Comparison of ENCODE assay signal across 17 cellular contexts in the genomic region with DNA sequence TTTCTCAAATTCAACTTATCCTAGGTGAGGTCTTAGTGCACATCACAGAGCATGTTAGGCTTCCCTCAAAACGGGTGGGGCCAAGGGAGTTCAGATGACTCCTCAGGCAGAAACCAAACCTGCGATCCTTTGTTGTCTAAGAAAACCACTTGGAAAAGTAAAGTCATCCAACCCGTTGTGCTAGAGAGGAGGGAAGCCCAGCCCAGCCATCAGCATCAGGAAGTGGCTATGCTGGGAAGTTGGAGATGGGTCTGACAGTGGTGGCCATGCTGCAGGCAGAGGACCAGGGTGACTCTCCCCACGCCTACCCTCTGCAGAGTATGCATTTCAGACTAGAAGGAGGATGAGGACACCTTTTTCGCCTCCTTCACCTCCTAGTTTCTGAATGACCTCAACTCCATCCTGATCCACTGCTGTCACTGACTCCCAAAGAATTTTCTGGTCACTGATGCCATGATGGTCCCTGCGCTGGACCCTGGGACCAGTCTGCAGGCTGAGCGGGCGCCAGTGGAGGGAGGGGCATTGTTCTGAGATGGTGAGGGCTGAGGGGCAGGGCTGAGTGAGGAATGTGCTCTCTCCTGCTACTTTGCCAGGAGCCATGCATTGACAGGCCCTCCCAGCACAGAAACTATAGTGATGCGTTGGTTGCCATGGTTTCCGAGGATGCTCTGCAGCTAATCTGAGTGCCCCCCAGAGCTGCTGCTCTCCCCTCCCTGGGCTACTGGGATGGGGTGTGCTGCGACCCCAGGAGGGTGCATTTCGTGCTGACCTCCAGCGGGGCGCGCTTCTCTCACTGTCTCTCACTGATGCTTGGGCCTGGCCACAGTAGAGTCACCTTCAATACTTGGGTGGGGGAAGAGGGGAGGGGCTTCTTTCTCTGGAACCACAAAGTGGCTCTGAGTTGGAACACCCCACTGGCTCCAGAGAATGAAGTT. TPM values are rescaled to one million over a fixed set of nuclear protein-coding genes. Genes with fewer than 3 reads are reported as not detected.
"Had no signal": no experiment of that assay in that cellular context is flagged by ENCODE, and none has a peak within 500 bp of the region (broad histone marks: within the 10 kb centered on the region; RNA-seq: fewer than 3 reads in every experiment).

No MANE protein-coding gene starts in this region.

- H3K36me3 ChIP-seq: sigmoid colon had no signal

- H3K36me3 Mint-ChIP-seq: natural killer cell treated with Interleukin-12 subunit alpha and Interleukin-12 subunit beta and Interleukin-15 and Interleukin-18, amount 100 ng/mL, for 72 hours had no signal

- H3K4me3 Mint-ChIP-seq: activated CD8-positive, alpha-beta T cell treated with anti-CD3 and anti-CD28 coated beads for 36 hours; activated naive CD8-positive, alpha-beta T cell treated with anti-CD3 and anti-CD28 coated beads, Interleukin-2, amount 50 U/mL, for 24 hours; activated T-helper 1 cell treated with anti-CD3 and anti-CD28 coated beads, Interleukin-12 subunit alpha, Interleukin-12 subunit beta, Interleukin-2, Interleukin-4 antibody, amounts not matched to agents 30 ng/mL and 10 ng/mL and 1 ng/mL, durations not matched to agents 14 hours and 24 hours and 36 hours; natural killer cell treated with Interleukin-12 subunit alpha and Interleukin-12 subunit beta and Interleukin-15 and Interleukin-18, amount 100 ng/mL, for 72 hours; stimulated activated naive CD8-positive, alpha-beta T cell treated with anti-CD3 and anti-CD28 coated beads, Interleukin-15, Interleukin-2, amounts not matched to agents 100 ng/mL and 50 ng/mL, for 24 hours had no signal

- H3K27ac Mint-ChIP-seq: activated CD8-positive, alpha-beta T cell treated with anti-CD3 and anti-CD28 coated beads for 36 hours; activated naive CD8-positive, alpha-beta T cell treated with anti-CD3 and anti-CD28 coated beads, Interleukin-2, amount 50 U/mL, for 24 hours; activated T-helper 1 cell treated with anti-CD3 and anti-CD28 coated beads, Interleukin-12 subunit alpha, Interleukin-12 subunit beta, Interleukin-2, Interleukin-4 antibody, amounts not matched to agents 30 ng/mL and 10 ng/mL and 1 ng/mL, durations not matched to agents 14 hours and 24 hours and 36 hours; natural killer cell treated with Interleukin-12 subunit alpha and Interleukin-12 subunit beta and Interleukin-15 and Interleukin-18, amount 100 ng/mL, for 72 hours; stimulated activated naive CD8-positive, alpha-beta T cell treated with anti-CD3 and anti-CD28 coated beads, Interleukin-15, Interleukin-2, amounts not matched to agents 100 ng/mL and 50 ng/mL, for 24 hours had no signal

- DNase-seq: activated CD8-positive, alpha-beta memory T cell treated with anti-CD3 and anti-CD28 coated beads, Interleukin-2, amount 50 U/mL, for 48 hours; activated CD8-positive, alpha-beta T cell treated with anti-CD3 and anti-CD28 coated beads for 36 hours; activated naive CD4-positive, alpha-beta T cell treated with Interleukin-2 at 50 U/mL for 16 hours; activated naive CD8-positive, alpha-beta T cell treated with anti-CD3 and anti-CD28 coated beads, Interleukin-2, amount 50 U/mL, for 24 hours; effector CD4-positive, alpha-beta T cell; hypothalamus; mesenchymal stem cell; occipital lobe; sigmoid colon; stimulated activated CD4-positive, alpha-beta T cell treated with anti-CD3 and anti-CD28 coated beads, Interleukin-12 subunit alpha, Interleukin-12 subunit beta, amount 100 ng/mL, for 4 hours had no signal

- H3K9me3 ChIP-seq: sigmoid colon had no signal

- H3K4me1 Mint-ChIP-seq: activated naive CD8-positive, alpha-beta T cell treated with anti-CD3 and anti-CD28 coated beads, Interleukin-2, amount 50 U/mL, for 24 hours had no signal

- H3K9me3 Mint-ChIP-seq: activated CD8-positive, alpha-beta T cell treated with anti-CD3 and anti-CD28 coated beads for 36 hours; activated naive CD8-positive, alpha-beta T cell treated with anti-CD3 and anti-CD28 coated beads, Interleukin-2, amount 50 U/mL, for 24 hours; activated T-helper 1 cell treated with anti-CD3 and anti-CD28 coated beads, Interleukin-12 subunit alpha, Interleukin-12 subunit beta, Interleukin-2, Interleukin-4 antibody, amounts not matched to agents 30 ng/mL and 10 ng/mL and 1 ng/mL, durations not matched to agents 14 hours and 24 hours and 36 hours; natural killer cell treated with Interleukin-12 subunit alpha and Interleukin-12 subunit beta and Interleukin-15 and Interleukin-18, amount 100 ng/mL, for 72 hours; stimulated activated naive CD8-positive, alpha-beta T cell treated with anti-CD3 and anti-CD28 coated beads, Interleukin-15, Interleukin-2, amounts not matched to agents 100 ng/mL and 50 ng/mL, for 24 hours had no signal

- H3K4me3 ChIP-seq: sigmoid colon had no signal

- H3K27ac ChIP-seq: sigmoid colon had no signal

- FAIRE-seq: colon had no signal

- ATAC-seq: activated CD8-positive, alpha-beta T cell treated with anti-CD3 and anti-CD28 coated beads for 36 hours; activated naive CD8-positive, alpha-beta T cell treated with anti-CD3 and anti-CD28 coated beads, Interleukin-2, amount 50 U/mL, for 24 hours; natural killer cell treated with Interleukin-12 subunit alpha and Interleukin-12 subunit beta and Interleukin-15 and Interleukin-18, amount 100 ng/mL, for 72 hours had no signal

RNA-seq across cellular contexts. Expression of gene ALOX12B, which starts 20.4 kb away (rescaled TPM):
- total RNA-seq: cardiac septum, sigmoid colon, temporal lobe had no signal

RNA-seq across cellular contexts. Expression of gene ALOX15B, which starts 28.2 kb away (rescaled TPM):
- total RNA-seq: activated T-helper 1 cell treated with anti-CD3 and anti-CD28 coated beads, Interleukin-12 subunit alpha, Interleukin-12 subunit beta, Interleukin-2, Interleukin-4 antibody, amounts not matched to agents 30 ng/mL and 10 ng/mL and 1 ng/mL, durations not matched to agents 14 hours and 24 hours and 36 hours; cardiac septum; natural killer cell treated with Interleukin-12 subunit alpha and Interleukin-12 subunit beta and Interleukin-15 and Interleukin-18, amount 100 ng/mL, for 72 hours; temporal lobe had no signal

RNA-seq across cellular contexts. Expression of gene ALOXE3, which starts 51.2 kb away (rescaled TPM):
- total RNA-seq: activated T-helper 1 cell treated with anti-CD3 and anti-CD28 coated beads, Interleukin-12 subunit alpha, Interleukin-12 subunit beta, Interleukin-2, Interleukin-4 antibody, amounts not matched to agents 30 ng/mL and 10 ng/mL and 1 ng/mL, durations not matched to agents 14 hours and 24 hours and 36 hours; cardiac septum; natural killer cell treated with Interleukin-12 subunit alpha and Interleukin-12 subunit beta and Interleukin-15 and Interleukin-18, amount 100 ng/mL, for 72 hours; sigmoid colon had no signal

RNA-seq across cellular contexts. Expression of gene HES7, which starts 56.8 kb away (rescaled TPM):
- total RNA-seq: natural killer cell treated with Interleukin-12 subunit alpha and Interleukin-12 subunit beta and Interleukin-15 and Interleukin-18, amount 100 ng/mL, for 72 hours; sigmoid colon; ureter had no signal
